Comparison of ENCODE assay signal across 8 cellular contexts in the genomic region with DNA sequence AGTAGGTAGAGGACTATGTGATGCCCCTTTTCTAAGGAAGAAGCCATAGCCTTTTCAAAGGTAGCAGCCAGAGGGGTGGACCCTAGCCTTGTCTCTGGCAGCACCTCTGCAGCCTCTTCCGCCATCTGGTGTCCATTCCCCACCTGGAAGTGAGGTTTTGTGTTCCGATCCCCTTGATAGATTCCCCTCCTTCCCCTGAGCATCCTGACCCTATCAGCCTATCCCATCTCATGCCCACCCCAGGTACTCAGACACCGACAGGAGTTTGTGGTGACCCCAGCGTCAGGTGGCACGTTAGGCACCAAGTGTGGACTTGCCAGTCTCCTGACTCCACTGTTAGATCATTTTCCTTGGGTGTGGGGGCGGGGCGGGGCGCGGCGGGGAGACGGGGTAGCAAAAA. TPM values are rescaled to one million over a fixed set of nuclear protein-coding genes. Genes with fewer than 3 reads are reported as not detected.
DNase-seq lines count a peak whose midpoint lies in the region; ATAC-seq and TF ChIP-seq lines count a peak whose summit lies in the region.

No MANE protein-coding gene starts in this region.

- no peak overlapping the region for H2AK5ac ChIP-seq in mesenchymal stem cell (ENCODE audit: low read length, severe bottlenecking)

- no peak overlapping the region for H2BK120ac ChIP-seq in mesenchymal stem cell (ENCODE audit: low read depth, low read length)

- no peak overlapping the region for H3K18ac ChIP-seq in mesenchymal stem cell (ENCODE audit: low read depth in 1 of 2, low read length in 2 of 2)

- peaks cover 18% of the 10 kb centered on the region for H3K79me1 ChIP-seq in mesenchymal stem cell (replicated peaks; ENCODE audit: low read length, poor library complexity, severe bottlenecking)

- H3K4me3 ChIP-seq in cardiac muscle cell, result peak overlapping the region; percentile 49
- H3K4me3 ChIP-seq in breast epithelium, result peak overlapping the region; percentile 60 to 91 (median 75)
- peak overlapping the region; percentile 46 to 99 for H3K4me3 ChIP-seq in mesenchymal stem cell (ENCODE audit: insufficient read depth in 1 of 2, low read depth in 1 of 2, low read length in 2 of 2)

- no peak overlapping the region for H3K23ac ChIP-seq in mesenchymal stem cell (ENCODE audit: low read length in 2 of 2)

- peak; percentile 46 for TF ChIP-seq CTCF in cardiac muscle cell (IDR thresholded peaks at IDR 0.05; ENCODE audit: low read depth, low read length)
- TF ChIP-seq CTCF in breast epithelium (IDR thresholded peaks at IDR 0.05), result peak in 2 of 3 donors; percentile 13 to 61

- H3K4me2 ChIP-seq in mesenchymal stem cell (ENCODE audit: low read length, poor library complexity, severe bottlenecking), result peak overlapping the region; percentile 71

- no peak overlapping the region for H4K91ac ChIP-seq in mesenchymal stem cell (ENCODE audit: low read length)

- H3K36me3 ChIP-seq in cardiac muscle cell, result no peaks in the 10 kb centered on the region
- H3K36me3 ChIP-seq in breast epithelium, result no peaks in the 10 kb centered on the region
- peaks cover 6 to 12% of the 10 kb centered on the region in 2 experiments for H3K36me3 ChIP-seq in mesenchymal stem cell (ENCODE audit: control insufficient read depth in 1 of 2, insufficient read depth in 2 of 2, low read depth in 1 of 2, low read length in 2 of 2)

- peak overlapping the region; percentile 40 for H3K27ac ChIP-seq in cardiac muscle cell
- peak overlapping the region; percentile 96 to 97 for H3K27ac ChIP-seq in breast epithelium
- peak overlapping the region; percentile 10 for H3K27ac ChIP-seq in mesenchymal stem cell (ENCODE audit: low read length, poor library complexity, severe bottlenecking)

- peak in 1 of 2 donors; percentile 57 for DNase-seq in cardiac muscle cell (ENCODE audit: low read depth in 1 of 2, low spot score in 1 of 2)
- DNase-seq in Right ventricle myocardium superior, result no peak
- DNase-seq in NCI-H526 treated with DMSO at 0.1 percent for 48 hours (lab: John Stamatoyannopoulos, UW), result peak; percentile 41
- no peak for DNase-seq in breast epithelium (ENCODE audit: low spot score in 2 of 2)
- peak; percentile 73 for DNase-seq in mesenchymal stem cell
- no peak for DNase-seq in ureter (ENCODE audit: low spot score)

- intact Hi-C loops in Right ventricle myocardium superior (cut with DNase I) (loop anchor here (5.0 kb wide), 1 partner anchor 35 kb away; no protein-coding TSS in a partner anchor), breast epithelium (cut with DNase I; ENCODE audit: low total_unique reads) (no loop called here)

- H2BK5ac ChIP-seq in mesenchymal stem cell (ENCODE audit: low read depth, low read length, poor library complexity, severe bottlenecking), result no peak overlapping the region

- peak overlapping the region; percentile 12 for H4K8ac ChIP-seq in mesenchymal stem cell (ENCODE audit: low read length)

- H2BK12ac ChIP-seq in mesenchymal stem cell (ENCODE audit: low read length in 2 of 2), result peak overlapping the region in 1 of 2 experiments; percentile 23

- H2BK15ac ChIP-seq in mesenchymal stem cell (ENCODE audit: low read depth, poor library complexity, severe bottlenecking), result no peak overlapping the region

- H3K9me3 ChIP-seq in cardiac muscle cell (ENCODE audit: low read depth) (no peaks in the 10 kb centered on the region), breast epithelium (no peaks in the 10 kb centered on the region), mesenchymal stem cell (ENCODE audit: control insufficient read depth, low read length) (no peaks in the 10 kb centered on the region)

- no peak overlapping the region for H3K4ac ChIP-seq in mesenchymal stem cell (ENCODE audit: low read depth in 1 of 2, low read length in 2 of 2)

- H3K14ac ChIP-seq in mesenchymal stem cell (ENCODE audit: low read length in 2 of 2), result no peak overlapping the region

- no peak for TF ChIP-seq POLR2A in breast epithelium (IDR thresholded peaks at IDR 0.05)

- peaks cover 30% of the 10 kb centered on the region for H3K4me1 ChIP-seq in cardiac muscle cell (ENCODE audit: low read depth)
- peaks cover 41 to 42% of the 10 kb centered on the region in 2 donors for H3K4me1 ChIP-seq in breast epithelium
- H3K4me1 ChIP-seq in mesenchymal stem cell (ENCODE audit: control insufficient read depth, insufficient read depth, low read depth, low read length), result peaks cover 51% of the 10 kb centered on the region

- no peak overlapping the region for H2AFZ ChIP-seq in mesenchymal stem cell (ENCODE audit: low read depth, low read length)

- 38% methylated on average over 3 of the region's 11 CpGs for WGBS in mesenchymal stem cell

- peak overlapping the region; percentile 96 for H3K9ac ChIP-seq in mesenchymal stem cell (ENCODE audit: low read length)

- ATAC-seq in Right ventricle myocardium superior (ENCODE audit: poor library complexity) (no peak), HG02571 (IDR thresholded peaks at IDR 0.05; ENCODE audit: unreplicated experiment) (no peak), GM18870 (IDR thresholded peaks at IDR 0.05; ENCODE audit: unreplicated experiment) (no peak)

- H3K27me3 ChIP-seq in cardiac muscle cell, result peaks cover 5% of the 10 kb centered on the region
- no peaks in the 10 kb centered on the region for H3K27me3 ChIP-seq in breast epithelium
- no peaks in the 10 kb centered on the region for H3K27me3 ChIP-seq in mesenchymal stem cell (ENCODE audit: control insufficient read depth in 1 of 2, insufficient read depth in 1 of 2, low read length in 2 of 2)

RNA-seq across cellular contexts. Expression of a gene that starts 0.4 kb away (rescaled TPM):
- total RNA-seq in cardiac muscle cell (42.9 and 71.8 TPM in 2 replicates), Right ventricle myocardium superior (36.1 TPM), breast epithelium (10 to 100 TPM; 37.4 to 51.4 (median 40.8) TPM), ureter (21.9 TPM)
- polyA plus RNA-seq in cardiac muscle cell, result 96.0 and 132 TPM in 2 replicates
- polyA plus RNA-seq in mesenchymal stem cell (2013, experiment 1 of 2), result 50.0 TPM
- polyA plus RNA-seq in mesenchymal stem cell (2013, experiment 2 of 2), result 53.5 TPM

RNA-seq across cellular contexts. Expression of a gene that starts 1.7 kb away (rescaled TPM):
- total RNA-seq in cardiac muscle cell (56.6 and 57.4 TPM in 2 replicates), Right ventricle myocardium superior (23.2 TPM), breast epithelium (10 to 100 TPM; 48.9 to 60.0 (median 59.4) TPM), ureter (50.3 TPM)
- polyA plus RNA-seq in cardiac muscle cell, result 55.7 and 70.5 TPM in 2 replicates
- 64.9 TPM for polyA plus RNA-seq in mesenchymal stem cell (2013, experiment 1 of 2)
- polyA plus RNA-seq in mesenchymal stem cell (2013, experiment 2 of 2), result 59.8 TPM

RNA-seq across cellular contexts. Expression of a gene that starts 3.9 kb away (rescaled TPM):
- total RNA-seq in cardiac muscle cell, result 14.9 and 50.5 TPM in 2 replicates
- 14.2 and 30.0 TPM in 2 replicates for polyA plus RNA-seq in cardiac muscle cell
- total RNA-seq in Right ventricle myocardium superior, result 44.9 TPM
- total RNA-seq in breast epithelium, result 10 to 100 TPM; 28.0 to 68.8 (median 33.4) TPM
- 22.5 TPM for polyA plus RNA-seq in mesenchymal stem cell (2013, experiment 1 of 2)
- polyA plus RNA-seq in mesenchymal stem cell (2013, experiment 2 of 2), result 22.6 TPM
- total RNA-seq in ureter, result 122 TPM

RNA-seq across cellular contexts. Expression of a gene that starts 13.8 kb away (rescaled TPM):
- total RNA-seq in cardiac muscle cell (61.8 and 98.3 TPM in 2 replicates), Right ventricle myocardium superior (73.4 TPM), breast epithelium (10 to 100 TPM; 63.0 to 98.9 (median 95.7) TPM), ureter (120 TPM)
- 53.7 and 60.9 TPM in 2 replicates for polyA plus RNA-seq in cardiac muscle cell
- polyA plus RNA-seq in mesenchymal stem cell (2013, experiment 1 of 2), result 52.8 TPM
- 46.9 TPM for polyA plus RNA-seq in mesenchymal stem cell (2013, experiment 2 of 2)

RNA-seq across cellular contexts. Expression of a gene that starts 23.7 kb away (rescaled TPM):
- total RNA-seq in cardiac muscle cell (0.25 TPM in 1 of 2 replicates, not detected in the other), Right ventricle myocardium superior (0.81 TPM), breast epithelium (1 to 10 TPM in 1 of 3 donors, under 1 TPM in 2; 0.33 to 2.2 (median 0.80) TPM), ureter (0.83 TPM)
- polyA plus RNA-seq in cardiac muscle cell, result not detected in 2 replicates
- 0.04 TPM for polyA plus RNA-seq in mesenchymal stem cell (2013, experiment 1 of 2)
- polyA plus RNA-seq in mesenchymal stem cell (2013, experiment 2 of 2), result 0.08 TPM

Comparison
In these comparisons a context has a peak if more than half of its experiments do, and no peak if none do; other contexts are left out.
1. DNase-seq: peak in NCI-H526 treated with DMSO at 0.1 percent for 48 hours (single experiment) and mesenchymal stem cell (single experiment); none in Right ventricle myocardium superior (single experiment), breast epithelium (0 of 2) and ureter (single experiment).
2. H3K27ac ChIP-seq: peak in every context shown above with its lines; median percentile 96 in breast epithelium; 40 in cardiac muscle cell; 10 in mesenchymal stem cell.
3. Peak in every context shown above with its lines, with median percentiles within 50 percentile points of each other: H3K4me3 ChIP-seq.